Comparison of ENCODE assay signal across 8 cellular contexts in the genomic region with DNA sequence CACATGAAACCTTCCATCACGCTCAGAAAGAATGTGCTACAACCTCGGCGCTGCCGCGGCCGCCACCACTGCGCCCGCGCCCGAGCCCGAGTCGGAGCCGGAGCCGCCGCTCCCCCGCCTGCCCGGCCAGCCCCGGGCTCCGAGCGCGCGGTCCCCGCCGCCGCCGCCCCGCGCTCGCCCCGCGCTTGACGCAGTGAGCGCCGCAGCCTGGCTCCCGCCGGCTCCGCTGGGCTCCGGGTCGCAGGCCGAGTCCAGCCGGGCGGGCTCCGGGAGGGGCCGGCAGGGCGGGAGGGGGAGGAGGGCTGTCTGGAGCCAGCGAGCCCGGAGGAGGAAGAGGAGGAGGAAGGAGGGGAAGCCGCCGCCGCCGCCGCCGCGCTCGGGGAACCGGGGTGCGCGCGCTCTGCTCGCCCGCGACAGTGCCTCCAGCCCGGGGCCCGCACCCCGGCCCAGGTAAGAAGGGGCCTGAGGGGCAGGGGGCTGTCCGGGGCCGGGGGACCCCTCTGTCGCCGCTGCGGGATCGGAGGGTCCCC. TPM values are rescaled to one million over a fixed set of nuclear protein-coding genes. Genes with fewer than 3 reads are reported as not detected.
DNase-seq lines count a peak whose midpoint lies in the region; ATAC-seq, FAIRE-seq and TF ChIP-seq lines count a peak whose summit lies in the region.
"Had no signal": no experiment of that assay in that cellular context is flagged by ENCODE, and none has a peak within 500 bp of the region (broad histone marks: within the 10 kb centered on the region; RNA-seq: fewer than 3 reads in every experiment).

No MANE protein-coding gene starts in this region.

- ATAC-seq in Panc1 (peak; percentile 20), psoas muscle (peak in 3 of 4 donors; percentile 12 to 25 (median 14)), HG03342 (IDR thresholded peaks at IDR 0.05; ENCODE audit: unreplicated experiment) (no peak)

- H3K4me1 ChIP-seq in Panc1 (ENCODE audit: control insufficient read depth, insufficient read depth, low read length), result peaks cover 23% of the 10 kb centered on the region
- peaks cover 12% of the 10 kb centered on the region for H3K4me1 ChIP-seq in psoas muscle

- TF ChIP-seq CTCF in GM13976 (IDR thresholded peaks at IDR 0.05; ENCODE audit: borderline replicate concordance, control extremely low read depth, extremely low read depth, insufficient read depth, missing control alignments), result no peak
- TF ChIP-seq CTCF in Panc1 (IDR thresholded peaks at IDR 0.05), result no peak
- no peak for TF ChIP-seq CTCF in psoas muscle (IDR thresholded peaks at IDR 0.05)

- no TSS peak for BruUV-seq in Panc1 (replicated peaks; lab: Mats Ljungman, UMichigan)

- H3K27me3 ChIP-seq in Panc1 (ENCODE audit: control insufficient read depth, insufficient read depth, low read length) (no peaks in the 10 kb centered on the region), psoas muscle (ENCODE audit: insufficient read depth in 3 of 3, low read length in 2 of 3) (peaks cover 0 to 88% (median 33%) of the 10 kb centered on the region in 3 donors)

- H3K4me3 ChIP-seq in Panc1 (ENCODE audit: low read depth in 2 of 2, low read length in 2 of 2), result peak overlapping the region; percentile 70 to 81
- H3K4me3 ChIP-seq in psoas muscle, result peak overlapping the region; percentile 74

- FAIRE-seq in frontal cortex (lab: Jason Lieb, UNC), result no peak

- no peaks in the 10 kb centered on the region for H3K36me3 ChIP-seq in Panc1 (ENCODE audit: control insufficient read depth, insufficient read depth, low read length)
- H3K36me3 ChIP-seq in psoas muscle (ENCODE audit: insufficient read depth in 1 of 2, low read depth in 1 of 2), result no peaks in the 10 kb centered on the region

- POLR2A ChIA-PET in Panc1 (lab: Charles Lee), result no interaction called here

- WGBS in psoas muscle, 3 donors, result 1 to 2% (median 1%) methylated on average over 18 to 70 of the region's 71 CpGs

- DNase-seq in GM13976 (ENCODE audit: low spot score) (peak; percentile 59), Panc1 (ENCODE audit: low read depth, low spot score) (no peak), frontal cortex (ENCODE audit: low spot score in 2 of 2) (peak; percentile 65 to 69), psoas muscle (peak; percentile 29 to 52), GF-D8 (lab: John Stamatoyannopoulos, UW) (no peak), midbrain (lab: John Stamatoyannopoulos, UW) (no peak)
- DNase-seq: stimulated activated naive B cell treated with anti-CD40 and anti-IgM and Interleukin-4, amounts not matched to agents 10 μg/mL and 1 μg/mL and 100 μg/mL, for 72 hours had no signal

- H3K9me3 ChIP-seq in Panc1 (ENCODE audit: control insufficient read depth, insufficient read depth, low read depth, low read length) (no peaks in the 10 kb centered on the region), psoas muscle (no peaks in the 10 kb centered on the region)

- intact Hi-C loops in Panc1 (cut with micrococcal nuclease; ENCODE audit: unreplicated experiment), result loop anchor here (10.0 kb wide), 1 partner anchor 89 kb away; no protein-coding TSS in a partner anchor
- intact Hi-C loops in psoas muscle (cut with DNase I), result loop anchor here in 1 of 2 donors (10.0 kb wide), 2 partner anchors 539 to 679 kb away; no protein-coding TSS in a partner anchor

- H3K27ac ChIP-seq in Panc1 (ENCODE audit: low read length) (peak overlapping the region; percentile 95; the same call in 1 of the 2 replicates), psoas muscle (no peak overlapping the region)

- in situ Hi-C loops in GM13976 (cut with MboI; ENCODE audit: low sequenced_read_pairs, unreplicated experiment) (no loop called here), Panc1 (cut with HindIII; ENCODE audit: low pct_unique_long_range_greater_than_20kb, low sequenced_read_pairs) (no loop called here)

- CTCF ChIA-PET in Panc1 (lab: Charles Lee), result no interaction called here

RNA-seq across cellular contexts. Expression of gene ELFN1, which starts 4.3 kb away (rescaled TPM):
- total RNA-seq in Panc1 (2021; ENCODE audit: unreplicated experiment) (39.0 TPM), frontal cortex (5.7 TPM), psoas muscle (under 1 TPM; 0.46 to 0.73 (median 0.66) TPM)
- 71.7 TPM for polyA plus RNA-seq in Panc1 (2012; ENCODE audit: insufficient read length)
- polyA plus RNA-seq in psoas muscle, result under 1 TPM; 0.11 to 0.87 (median 0.27) TPM

Comparison
In these comparisons a context has a peak if more than half of its experiments do, and no peak if none do; other contexts are left out.
1. DNase-seq: peak in GM13976 (single experiment), frontal cortex (2 of 2) and psoas muscle (2 of 2); none in Panc1 (single experiment), GF-D8 (single experiment) and midbrain (single experiment).